ENCODE assay signal across 1 cellular context in the genomic region with DNA sequence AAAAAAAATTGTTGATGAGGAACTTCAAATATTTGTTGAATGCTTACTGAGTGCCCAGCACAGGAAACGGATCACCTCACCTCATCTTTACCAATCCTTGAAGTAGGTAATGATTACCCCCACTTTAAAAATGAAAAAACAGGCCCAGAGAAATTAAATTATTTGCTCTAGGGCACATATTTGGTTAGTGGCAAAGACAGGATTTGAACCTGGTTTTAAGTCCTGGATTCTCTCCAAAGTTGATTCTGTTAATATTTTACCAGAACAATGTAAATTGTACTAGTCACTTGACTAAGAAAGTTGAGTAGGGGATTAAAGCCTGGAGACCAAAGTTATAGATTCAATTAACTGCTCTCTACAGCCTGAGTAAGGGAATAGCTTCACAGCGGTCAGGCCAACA.
TF ChIP-seq lines count a peak whose summit lies in the region.

No MANE protein-coding gene starts in this region.

TF ChIP-seq in HepG2, 621 proteins besides CTCF, POLR2A, EP300 and RAD21 (continued from another document):
- TF ChIP-seq, protein P1, sequence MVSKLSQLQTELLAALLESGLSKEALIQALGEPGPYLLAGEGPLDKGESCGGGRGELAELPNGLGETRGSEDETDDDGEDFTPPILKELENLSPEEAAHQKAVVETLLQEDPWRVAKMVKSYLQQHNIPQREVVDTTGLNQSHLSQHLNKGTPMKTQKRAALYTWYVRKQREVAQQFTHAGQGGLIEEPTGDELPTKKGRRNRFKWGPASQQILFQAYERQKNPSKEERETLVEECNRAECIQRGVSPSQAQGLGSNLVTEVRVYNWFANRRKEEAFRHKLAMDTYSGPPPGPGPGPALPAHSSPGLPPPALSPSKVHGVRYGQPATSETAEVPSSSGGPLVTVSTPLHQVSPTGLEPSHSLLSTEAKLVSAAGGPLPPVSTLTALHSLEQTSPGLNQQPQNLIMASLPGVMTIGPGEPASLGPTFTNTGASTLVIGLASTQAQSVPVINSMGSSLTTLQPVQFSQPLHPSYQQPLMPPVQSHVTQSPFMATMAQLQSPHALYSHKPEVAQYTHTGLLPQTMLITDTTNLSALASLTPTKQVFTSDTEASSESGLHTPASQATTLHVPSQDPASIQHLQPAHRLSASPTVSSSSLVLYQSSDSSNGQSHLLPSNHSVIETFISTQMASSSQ (IDR thresholded peaks at IDR 0.05; ENCODE audit: low read depth): peak; percentile 45; the same call in 1 of the 2 replicates
- TF ChIP-seq, protein P1 (CRISPR knock-in tag; IDR thresholded peaks at IDR 0.05; ENCODE audit: borderline replicate concordance): no peak
